ENCODE assay signal across 8 cellular contexts in the genomic region with DNA sequence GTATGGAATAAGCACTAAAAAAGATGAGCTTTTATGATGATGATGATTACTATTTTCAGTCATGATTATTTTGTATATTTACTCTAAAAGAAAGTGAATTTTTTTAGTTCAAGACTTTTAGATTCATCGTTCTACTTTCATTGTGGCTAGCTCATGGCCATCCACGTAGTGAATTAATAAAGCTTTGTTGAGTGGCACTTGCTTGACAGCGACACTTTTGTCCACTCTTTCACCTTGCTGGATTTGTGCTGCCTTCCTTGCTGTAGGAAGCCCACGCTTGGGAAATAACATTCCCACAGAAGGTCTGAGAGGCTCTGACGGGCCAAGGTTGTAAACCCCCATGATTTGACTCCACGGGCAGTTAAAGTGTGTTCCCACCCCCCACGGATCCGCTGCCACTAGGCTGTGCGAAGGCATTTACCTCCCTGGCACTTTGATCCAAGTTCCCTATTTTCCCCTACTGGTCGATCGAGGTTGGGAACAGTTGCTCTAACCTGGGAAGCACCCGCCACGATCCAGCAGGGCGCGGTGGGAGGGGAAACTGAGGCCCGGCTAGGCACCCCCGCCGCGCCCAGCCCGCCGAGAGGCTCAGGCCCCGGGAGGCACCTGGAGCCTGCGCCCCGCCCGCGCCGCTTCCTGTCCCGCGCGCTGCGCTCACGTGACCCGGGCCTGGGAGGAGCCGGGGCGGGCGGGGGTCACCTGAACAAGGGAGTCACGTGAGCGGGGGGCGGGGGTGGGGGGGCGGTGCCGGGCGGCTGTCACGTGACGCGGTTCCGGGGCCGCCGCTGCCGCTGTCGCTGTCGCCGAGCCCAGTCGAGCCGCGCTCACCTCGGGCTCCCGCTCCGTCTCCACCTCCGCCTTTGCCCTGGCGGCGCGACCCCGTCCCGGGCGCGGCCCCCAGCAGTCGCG. TPM values are rescaled to one million over a fixed set of nuclear protein-coding genes. Genes with fewer than 3 reads are reported as not detected.
DNase-seq lines count a peak whose midpoint lies in the region; ATAC-seq, FAIRE-seq and TF ChIP-seq lines count a peak whose summit lies in the region.

A gene with protein sequence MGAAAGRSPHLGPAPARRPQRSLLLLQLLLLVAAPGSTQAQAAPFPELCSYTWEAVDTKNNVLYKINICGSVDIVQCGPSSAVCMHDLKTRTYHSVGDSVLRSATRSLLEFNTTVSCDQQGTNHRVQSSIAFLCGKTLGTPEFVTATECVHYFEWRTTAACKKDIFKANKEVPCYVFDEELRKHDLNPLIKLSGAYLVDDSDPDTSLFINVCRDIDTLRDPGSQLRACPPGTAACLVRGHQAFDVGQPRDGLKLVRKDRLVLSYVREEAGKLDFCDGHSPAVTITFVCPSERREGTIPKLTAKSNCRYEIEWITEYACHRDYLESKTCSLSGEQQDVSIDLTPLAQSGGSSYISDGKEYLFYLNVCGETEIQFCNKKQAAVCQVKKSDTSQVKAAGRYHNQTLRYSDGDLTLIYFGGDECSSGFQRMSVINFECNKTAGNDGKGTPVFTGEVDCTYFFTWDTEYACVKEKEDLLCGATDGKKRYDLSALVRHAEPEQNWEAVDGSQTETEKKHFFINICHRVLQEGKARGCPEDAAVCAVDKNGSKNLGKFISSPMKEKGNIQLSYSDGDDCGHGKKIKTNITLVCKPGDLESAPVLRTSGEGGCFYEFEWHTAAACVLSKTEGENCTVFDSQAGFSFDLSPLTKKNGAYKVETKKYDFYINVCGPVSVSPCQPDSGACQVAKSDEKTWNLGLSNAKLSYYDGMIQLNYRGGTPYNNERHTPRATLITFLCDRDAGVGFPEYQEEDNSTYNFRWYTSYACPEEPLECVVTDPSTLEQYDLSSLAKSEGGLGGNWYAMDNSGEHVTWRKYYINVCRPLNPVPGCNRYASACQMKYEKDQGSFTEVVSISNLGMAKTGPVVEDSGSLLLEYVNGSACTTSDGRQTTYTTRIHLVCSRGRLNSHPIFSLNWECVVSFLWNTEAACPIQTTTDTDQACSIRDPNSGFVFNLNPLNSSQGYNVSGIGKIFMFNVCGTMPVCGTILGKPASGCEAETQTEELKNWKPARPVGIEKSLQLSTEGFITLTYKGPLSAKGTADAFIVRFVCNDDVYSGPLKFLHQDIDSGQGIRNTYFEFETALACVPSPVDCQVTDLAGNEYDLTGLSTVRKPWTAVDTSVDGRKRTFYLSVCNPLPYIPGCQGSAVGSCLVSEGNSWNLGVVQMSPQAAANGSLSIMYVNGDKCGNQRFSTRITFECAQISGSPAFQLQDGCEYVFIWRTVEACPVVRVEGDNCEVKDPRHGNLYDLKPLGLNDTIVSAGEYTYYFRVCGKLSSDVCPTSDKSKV (N-terminal part only) (plus strand): TSS at position 788 of the 909 bp plus-strand sequence. CDS start 165 bp downstream, outside the sequence.

- peak within 1 kb of the TSS; percentile 76 to 97 (median 87) for H3K4me2 ChIP-seq in BLaER1 treated with 17β-estradiol and CSF1 and Interleukin-3, amounts not matched to agents 10 nM and 100 nM
- peak within 1 kb of the TSS; percentile 99 for H3K4me2 ChIP-seq in HepG2 (ENCODE audit: low read depth, low read length)

- peak within 1 kb of the TSS; percentile 91 to 99 (median 96) for H3K9ac ChIP-seq in BLaER1 treated with 17β-estradiol and CSF1 and Interleukin-3, amounts not matched to agents 10 nM and 100 nM
- H3K9ac ChIP-seq in HepG2 (ENCODE audit: insufficient read depth, low read depth, low read length): peak within 1 kb of the TSS; percentile 96

- H3K27ac Mint-ChIP-seq in dendritic cell treated with granulocyte-macrophage colony-stimulating factor and Interleukin-4, amounts not matched to agents 40 ng/mL and 50 ng/mL, for 4 days: peak within 1 kb of the TSS; percentile 83

- intact Hi-C loops in dendritic cell treated with granulocyte-macrophage colony-stimulating factor and Interleukin-4, amounts not matched to agents 40 ng/mL and 50 ng/mL, for 4 days (cut with micrococcal nuclease): loop anchor here (2.0 to 5.0 kb wide), 2 partner anchors 14 to 276 kb away; a partner anchor contains a TSS
- intact Hi-C loops in HepG2 (cut with micrococcal nuclease; ENCODE audit: unreplicated experiment): no loop called here

- FAIRE-seq in HepG2 (lab: Jason Lieb, UNC): no peak

- in situ Hi-C loops in HepG2 (cut with HindIII; ENCODE audit: extremely low pct_ligation_motif_present, low pct_unique_long_range_greater_than_20kb): no loop called here

- H3K27ac ChIP-seq in BLaER1 treated with 17β-estradiol and CSF1 and Interleukin-3, amounts not matched to agents 10 nM and 100 nM: peak within 1 kb of the TSS; percentile 86 to 98 (median 93)
- H3K27ac ChIP-seq in HepG2 (ENCODE audit: extremely low read length, insufficient read depth, low read length): peak within 1 kb of the TSS; percentile 87

- H4K20me1 ChIP-seq in BLaER1 treated with 17β-estradiol and CSF1 and Interleukin-3, amounts not matched to agents 10 nM and 100 nM: peaks cover 32 to 45% (median 36%) of the 10 kb centered on the region in 11 experiments; a peak in 21 of 22 replicates
- peaks cover 19% of the 10 kb centered on the region for H4K20me1 ChIP-seq in HepG2 (ENCODE audit: insufficient read depth, low read length)

- peak; percentile 97 for DNase-seq in GM19238 (ENCODE audit: insufficient read length, low spot score)
- peak; percentile 97 for DNase-seq in NCI-H69 (lab: John Stamatoyannopoulos, UW)
- DNase-seq in activated CD4-positive, alpha-beta T cell treated with anti-CD3 and anti-CD28 coated beads, Interleukin-2, amount 50 U/mL, for 4 hours: peak; percentile 90 to 91
- DNase-seq in HepG2 (ENCODE audit: low spot score): peak; percentile 83
- DNase-seq in stimulated activated CD4-positive, alpha-beta T cell treated with anti-CD3 and anti-CD28 coated beads, Interleukin-2, amount 100 ng/mL, for 48 hours: peak; percentile 88 to 91

- ATAC-seq in HG03432 (IDR thresholded peaks at IDR 0.05; ENCODE audit: unreplicated experiment) (peak; percentile 90), HepG2 (peak; percentile 82)

- peak within 1 kb of the TSS; percentile 86 to 99 (median 94) for H3K4me3 ChIP-seq in BLaER1 treated with 17β-estradiol and CSF1 and Interleukin-3, amounts not matched to agents 10 nM and 100 nM
- H3K4me3 ChIP-seq in HepG2 (replicated peaks in 1 of 3; ENCODE audit: insufficient read depth in 1 of 3, low read depth in 2 of 3, low read length in 3 of 3): peak within 1 kb of the TSS; percentile 91 to 94 (median 92)

- H3K4me3 Mint-ChIP-seq in dendritic cell treated with granulocyte-macrophage colony-stimulating factor and Interleukin-4, amounts not matched to agents 40 ng/mL and 50 ng/mL, for 4 days: peak within 1 kb of the TSS; percentile 83

- H3K79me2 ChIP-seq in HepG2 (ENCODE audit: insufficient read depth, low read length): peaks cover 43% of the 10 kb centered on the region

- no peaks in the 10 kb centered on the region for H3K36me3 ChIP-seq in BLaER1 treated with 17β-estradiol and CSF1 and Interleukin-3, amounts not matched to agents 10 nM and 100 nM
- no peaks in the 10 kb centered on the region for H3K36me3 ChIP-seq in HepG2 (replicated peaks in 1 of 2; ENCODE audit: control insufficient read depth in 1 of 2, insufficient read depth in 2 of 2, low read length in 2 of 2)

- TF ChIP-seq EP300 in HepG2 (IDR thresholded peaks at IDR 0.05; ENCODE audit: low read depth in 2 of 2, low read length in 2 of 2): peak in 1 of 2 experiments; percentile 41; a peak in 1 of 4 replicates
- TF ChIP-seq EP300 in HepG2 (CRISPR knock-in tag; IDR thresholded peaks at IDR 0.05; ENCODE audit: borderline replicate concordance): peak; percentile 38; the same call in 1 of the 2 replicates

- CTCF ChIA-PET in HepG2 (lab: Yijun Ruan, JAX; ENCODE audit: low intra/inter-chr PET ratio, low total read pairs): no interaction called here

- H3K4me1 ChIP-seq in BLaER1 treated with 17β-estradiol and CSF1 and Interleukin-3, amounts not matched to agents 10 nM and 100 nM: peaks cover 34 to 81% (median 42%) of the 10 kb centered on the region in 10 experiments
- H3K4me1 ChIP-seq in HepG2 (ENCODE audit: insufficient read depth, low read length): peaks cover 45% of the 10 kb centered on the region

- H2AFZ ChIP-seq in HepG2 (ENCODE audit: low read length): peak within 1 kb of the TSS; percentile 29

- no peaks in the 10 kb centered on the region for H3K27me3 ChIP-seq in BLaER1 treated with 17β-estradiol and CSF1 and Interleukin-3, amounts not matched to agents 10 nM and 100 nM
- H3K27me3 ChIP-seq in HepG2 (ENCODE audit: control insufficient read depth in 1 of 2, insufficient read depth in 2 of 2, low read length in 2 of 2): peaks cover 0 to 9% of the 10 kb centered on the region in 2 experiments; a peak in 2 of 5 replicates

- no peaks in the 10 kb centered on the region for H3K27me3 Mint-ChIP-seq in dendritic cell treated with granulocyte-macrophage colony-stimulating factor and Interleukin-4, amounts not matched to agents 40 ng/mL and 50 ng/mL, for 4 days

- POLR2A ChIA-PET in HepG2 (lab: Yijun Ruan, JAX): interaction anchor here (0.8 to 2.4 kb wide), 5 partner anchors 13 to 178 kb away, joined by 4 to 8 read pairs (median 6); a partner anchor contains a TSS

- TSS peak; percentile 77 for BruUV-seq in HepG2 (replicated peaks; lab: Mats Ljungman, UMichigan)

- TF ChIP-seq RAD21 in HepG2 (CRISPR knock-in tag; IDR thresholded peaks at IDR 0.05): peak; percentile 31; the same call in 1 of the 2 replicates

- H3K4me1 Mint-ChIP-seq in dendritic cell treated with granulocyte-macrophage colony-stimulating factor and Interleukin-4, amounts not matched to agents 40 ng/mL and 50 ng/mL, for 4 days (ENCODE audit: low read depth): peaks cover 50% of the 10 kb centered on the region

- peaks cover 15% of the 10 kb centered on the region for H3K36me3 Mint-ChIP-seq in dendritic cell treated with granulocyte-macrophage colony-stimulating factor and Interleukin-4, amounts not matched to agents 40 ng/mL and 50 ng/mL, for 4 days (ENCODE audit: low read depth)

- WGBS in HepG2 (ENCODE audit: low lambda C conversion rate): 4% methylated on average over 12 of the region's 68 CpGs

- no peak for TF ChIP-seq CTCF in HepG2 (CRISPR knock-in tag; IDR thresholded peaks at IDR 0.05)

- TF ChIP-seq POLR2A in HepG2 (IDR thresholded peaks at IDR 0.05; ENCODE audit: insufficient read depth in 1 of 2, low read depth in 2 of 2, low read length in 2 of 2): peak; percentile 82 to 88

- no peaks in the 10 kb centered on the region for H3K9me3 ChIP-seq in BLaER1 treated with 17β-estradiol and CSF1 and Interleukin-3, amounts not matched to agents 10 nM and 100 nM (replicated peaks in 1 of 11)
- no peaks in the 10 kb centered on the region for H3K9me3 ChIP-seq in HepG2 (ENCODE audit: low read length)

- H3K9me3 Mint-ChIP-seq in dendritic cell treated with granulocyte-macrophage colony-stimulating factor and Interleukin-4, amounts not matched to agents 40 ng/mL and 50 ng/mL, for 4 days: no peaks in the 10 kb centered on the region

RNA-seq across cellular contexts. Expression of the gene that starts here (rescaled TPM):
- total RNA-seq in HepG2 (2016; rRNA removed; fragmentation: Illumina TruSeq; extraction: Trizol): 44.8 and 70.0 TPM in 2 replicates
- 11.8 and 13.5 TPM in 2 replicates for total RNA-seq in HepG2 (2016; cell fraction: cytosol; rRNA removed; fragmentation: Illumina TruSeq; extraction: Trizol; ENCODE audit: low read depth)
- total RNA-seq in HepG2 (2016; cell fraction: insoluble cytoplasmic fraction; rRNA removed; fragmentation: Illumina TruSeq; extraction: Trizol): 36.8 and 73.6 TPM in 2 replicates
- total RNA-seq in HepG2 (2016; cell fraction: membrane; rRNA removed; fragmentation: Illumina TruSeq; extraction: Trizol): 11.5 and 15.2 TPM in 2 replicates
- total RNA-seq in HepG2 (2016; cell fraction: nucleus; rRNA removed; fragmentation: Illumina TruSeq; extraction: Trizol): 129 and 155 TPM in 2 replicates
- 38.3 and 54.8 TPM in 2 replicates for polyA plus RNA-seq in HepG2 (2011; rRNA removed)
- 32.3 and 42.3 TPM in 2 replicates for polyA plus RNA-seq in HepG2 (2011; cell fraction: cytosol; rRNA removed)
- polyA plus RNA-seq in HepG2 (2011; cell fraction: nucleus; rRNA removed): 77.8 and 83.2 TPM in 2 replicates
- polyA plus RNA-seq in HepG2 (2012): 98.1 and 112 TPM in 2 replicates
- 1.3 and 1.8 TPM in 2 replicates for polyA plus RNA-seq in HepG2 (2016; cell fraction: cytosol; fragmentation: Illumina TruSeq; extraction: Trizol; ENCODE audit: low read depth)
- polyA plus RNA-seq in HepG2 (2016; cell fraction: insoluble cytoplasmic fraction; fragmentation: Illumina TruSeq; extraction: Trizol; ENCODE audit: low read depth): 22.6 and 26.7 TPM in 2 replicates
- polyA plus RNA-seq in HepG2 (2016; cell fraction: membrane; fragmentation: Illumina TruSeq; extraction: Trizol; ENCODE audit: low read depth): 1.8 and 3.1 TPM in 2 replicates
- polyA plus RNA-seq in HepG2 (2016; cell fraction: nucleus; fragmentation: Illumina TruSeq; extraction: Trizol; ENCODE audit: insufficient read depth, low read depth): 85.6 and 90.1 TPM in 2 replicates
- 33.0 and 141 TPM in 2 replicates for polyA minus RNA-seq in HepG2 (2011; rRNA and poly(A)+ RNA removed; ENCODE audit: low replicate concordance)
- polyA minus RNA-seq in HepG2 (2011; cell fraction: cytosol; rRNA and poly(A)+ RNA removed): 119 and 184 TPM in 2 replicates
- polyA minus RNA-seq in HepG2 (2011; cell fraction: nucleus; rRNA and poly(A)+ RNA removed): 265 and 283 TPM in 2 replicates

Comparison
In these comparisons a context has a peak if more than half of its experiments do, and no peak if none do; other contexts are left out.
1. Peak in every context shown above with its lines: DNase-seq, ATAC-seq, H3K4me3 ChIP-seq and H3K27ac ChIP-seq.